7 cellular contexts compared by ENCODE assay signal in the genomic region with DNA sequence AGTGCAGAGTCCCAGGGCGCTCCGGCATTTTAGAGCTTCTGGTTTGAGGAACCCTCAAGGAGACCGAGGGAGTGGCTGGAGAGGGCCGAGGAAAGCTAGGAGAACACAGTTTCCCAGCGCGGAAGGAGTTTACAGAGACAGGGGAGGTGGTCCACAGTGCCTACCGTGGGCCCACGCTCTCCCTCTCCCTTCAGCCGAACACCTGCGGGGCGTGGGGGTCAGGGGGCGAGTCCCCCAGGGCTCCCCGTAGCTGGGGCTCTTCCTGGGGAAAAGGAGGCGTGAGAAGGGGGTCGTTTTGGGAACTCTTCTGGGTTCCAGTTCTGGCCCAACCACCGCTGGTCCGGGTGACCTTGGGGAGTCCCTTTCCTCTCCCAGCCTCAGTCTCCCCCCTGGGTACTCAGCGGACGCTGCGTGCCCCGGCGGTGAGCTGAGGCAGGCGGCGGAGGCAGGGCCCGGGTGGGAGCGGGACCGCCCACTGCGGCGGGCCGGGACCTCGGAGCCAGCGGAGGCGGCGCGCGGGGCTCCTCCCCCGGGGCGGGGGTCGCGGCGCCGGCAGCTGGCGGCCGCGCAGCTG. TPM values are rescaled to one million over a fixed set of nuclear protein-coding genes. Genes with fewer than 3 reads are reported as not detected.
DNase-seq lines count a peak whose midpoint lies in the region; ATAC-seq and TF ChIP-seq lines count a peak whose summit lies in the region.

No MANE protein-coding gene starts in this region.

- peaks cover 6% of the 10 kb centered on the region; the same call in 1 of the 2 replicates for H3K4me1 ChIP-seq in GM23338 (ENCODE audit: insufficient read depth)
- H3K4me1 ChIP-seq in iPS DF 6.9 (ENCODE audit: control insufficient read depth, insufficient read depth, low read length) = peaks cover 3% of the 10 kb centered on the region; the same call in 1 of the 2 replicates
- peaks cover 0 to 20% (median 17%) of the 10 kb centered on the region in 6 donors for H3K4me1 ChIP-seq in spleen

- TF ChIP-seq POLR2A in spleen (IDR thresholded peaks at IDR 0.05) = no peak

- H3K9me2 ChIP-seq in GM23338 (ENCODE audit: insufficient read depth) = no peaks in the 10 kb centered on the region

- H3K4me3 Mint-ChIP-seq in GM23338 = peak overlapping the region; percentile 66
- H3K4me3 Mint-ChIP-seq in T-helper 17 cell = peak overlapping the region; percentile 94

- ATAC-seq in GM23338 (peak; percentile 7; the same call in 2 of the 3 replicates), T-helper 17 cell (no peak), GM19324 (IDR thresholded peaks at IDR 0.05; ENCODE audit: low FRiP score, unreplicated experiment) (no peak)

- H3K4me3 ChIP-seq in GM23338 = peak overlapping the region; percentile 68
- peak overlapping the region; percentile 65; the same call in 1 of the 2 replicates for H3K4me3 ChIP-seq in iPS DF 6.9 (ENCODE audit: low read length)
- H3K4me3 ChIP-seq in spleen = peak overlapping the region in 5 of 8 donors; percentile 25 to 81 (median 55)

- peak overlapping the region; percentile 82 for H3K4me2 ChIP-seq in GM23338

- no peaks in the 10 kb centered on the region; the same call in 1 of the 2 replicates for H3F3A ChIP-seq in GM23338 (replicated peaks; ENCODE audit: low read depth)

- TF ChIP-seq CTCF in GM23338 (conservative IDR thresholded peaks at IDR 0.05; ENCODE audit: low read depth in 2 of 2) (no peak), spleen (IDR thresholded peaks at IDR 0.05 in 8 of 11, conservative IDR thresholded peaks at IDR 0.05 in 3 of 11) (no peak)

- WGBS in iPS DF 6.9 (ENCODE audit: insufficient coverage, insufficient read length) = no CpG with 5 or more reads among the region's 45 CpGs
- WGBS in spleen, 5 donors = 19 to 31% (median 23%) methylated on average over 26 to 45 of the region's 45 CpGs

- no peaks in the 10 kb centered on the region for H3K79me2 ChIP-seq in GM23338 (replicated peaks; ENCODE audit: insufficient read depth)

- H3K27me3 ChIP-seq in GM23338 (ENCODE audit: insufficient read depth) = peaks cover 70% of the 10 kb centered on the region
- H3K27me3 ChIP-seq in iPS DF 6.9 (ENCODE audit: control insufficient read depth, insufficient read depth, low read length) = peaks cover 27% of the 10 kb centered on the region
- peaks cover 0 to 90% (median 30%) of the 10 kb centered on the region in 7 donors for H3K27me3 ChIP-seq in spleen (replicated peaks in 1 of 7)

- H3K27ac Mint-ChIP-seq in GM23338 = no peak overlapping the region
- H3K27ac Mint-ChIP-seq in T-helper 17 cell = peak overlapping the region; percentile 47

- H3K9me3 Mint-ChIP-seq in GM23338 = no peaks in the 10 kb centered on the region

- H3K4me1 Mint-ChIP-seq in GM23338 (peaks cover 8% of the 10 kb centered on the region; the same call in 1 of the 3 replicates), T-helper 17 cell (peaks cover 17% of the 10 kb centered on the region)

- DNase-seq in GM23338 (ENCODE audit: low spot score) (peak; percentile 26), T-helper 17 cell (no peak), iPS DF 6.9 (ENCODE audit: low read depth, low spot score) (no peak), spleen (no peak), cortex of kidney (lab: John Stamatoyannopoulos, UW) (no peak)
- DNase-seq in effector CD8-positive, alpha-beta T cell (lab: John Stamatoyannopoulos, UW) = no peak

- no peaks in the 10 kb centered on the region for H4K20me1 ChIP-seq in GM23338 (replicated peaks; ENCODE audit: insufficient read depth)

- H3K9me3 ChIP-seq in T-helper 17 cell (ENCODE audit: control insufficient read depth, low read length, poor library complexity, severe bottlenecking) = no peaks in the 10 kb centered on the region
- no peaks in the 10 kb centered on the region for H3K9me3 ChIP-seq in iPS DF 6.9 (ENCODE audit: control insufficient read depth, insufficient read depth, low read length)
- H3K9me3 ChIP-seq in spleen = no peaks in the 10 kb centered on the region

- H3K36me3 Mint-ChIP-seq in GM23338 (ENCODE audit: low read depth) = no peaks in the 10 kb centered on the region
- H3K36me3 Mint-ChIP-seq in T-helper 17 cell (ENCODE audit: low read depth) = peaks cover 8% of the 10 kb centered on the region

- H3K36me3 ChIP-seq in GM23338 (ENCODE audit: insufficient read depth) (no peaks in the 10 kb centered on the region), iPS DF 6.9 (ENCODE audit: control insufficient read depth, insufficient read depth, low read length) (no peaks in the 10 kb centered on the region), spleen (no peaks in the 10 kb centered on the region)

- intact Hi-C loops in spleen (cut with DNase I; ENCODE audit: low total_unique reads) = no loop called here

- H3K27me3 Mint-ChIP-seq in GM23338 (ENCODE audit: insufficient read depth, low read depth, poor library complexity) (peaks cover 47% of the 10 kb centered on the region), T-helper 17 cell (peaks cover 84% of the 10 kb centered on the region)

- H3K27ac ChIP-seq in GM23338 (ENCODE audit: low read depth) = no peak overlapping the region
- no peak overlapping the region for H3K27ac ChIP-seq in iPS DF 6.9 (ENCODE audit: low read length)
- H3K27ac ChIP-seq in spleen = no peak overlapping the region

- peak overlapping the region; percentile 98 for H2AFZ ChIP-seq in GM23338

TF ChIP-seq in GM23338, 12 proteins besides CTCF, POLR2A, EP300 and RAD21 (continues in another document):
- TF ChIP-seq, protein P1, sequence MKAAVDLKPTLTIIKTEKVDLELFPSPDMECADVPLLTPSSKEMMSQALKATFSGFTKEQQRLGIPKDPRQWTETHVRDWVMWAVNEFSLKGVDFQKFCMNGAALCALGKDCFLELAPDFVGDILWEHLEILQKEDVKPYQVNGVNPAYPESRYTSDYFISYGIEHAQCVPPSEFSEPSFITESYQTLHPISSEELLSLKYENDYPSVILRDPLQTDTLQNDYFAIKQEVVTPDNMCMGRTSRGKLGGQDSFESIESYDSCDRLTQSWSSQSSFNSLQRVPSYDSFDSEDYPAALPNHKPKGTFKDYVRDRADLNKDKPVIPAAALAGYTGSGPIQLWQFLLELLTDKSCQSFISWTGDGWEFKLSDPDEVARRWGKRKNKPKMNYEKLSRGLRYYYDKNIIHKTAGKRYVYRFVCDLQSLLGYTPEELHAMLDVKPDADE (IDR thresholded peaks at IDR 0.05) = no peak
- TF ChIP-seq ZNF331 (CRISPR knock-in tag; IDR thresholded peaks at IDR 0.05; ENCODE audit: low read depth) (no peak), NANOG (IDR thresholded peaks at IDR 0.05; ENCODE audit: borderline replicate concordance) (no peak), EZH2phosphoT487 (IDR thresholded peaks at IDR 0.05; ENCODE audit: unreplicated experiment) (no peak)

RNA-seq across cellular contexts. Expression of a gene that starts 0.4 kb away (rescaled TPM):
- total RNA-seq in GM23338 (2014; rRNA removed; shearing (Covaris generic)) = 0.12 and 0.63 TPM in 2 replicates
- polyA plus RNA-seq in GM23338 (2016; fragmentation: Nextera tagmentation; extraction: Ambion mirVana) (0.23 and 0.37 TPM in 2 replicates), spleen (under 1 TPM; 0.10 to 0.32 (median 0.20) TPM)
- total RNA-seq in T-helper 17 cell (not detected), spleen (under 1 TPM in 4 of 7 donors, not detected in 3; 0.09 to 0.47 (median 0.25) TPM)

RNA-seq across cellular contexts. Expression of a gene that starts 58.0 kb away (rescaled TPM):
- 142 and 158 TPM in 2 replicates for total RNA-seq in GM23338 (2014; rRNA removed; shearing (Covaris generic))
- 529 and 593 TPM in 2 replicates for polyA plus RNA-seq in GM23338 (2016; fragmentation: Nextera tagmentation; extraction: Ambion mirVana)
- 10 to 100 TPM; 34.3 to 39.6 TPM for total RNA-seq in T-helper 17 cell
- 100 to 1,000 TPM in 1 of 7 donors, 10 to 100 TPM in 6; 54.1 to 108 (median 65.5) TPM for total RNA-seq in spleen
- polyA plus RNA-seq in spleen = 100 to 1,000 TPM; 106 to 155 (median 137) TPM
